ENCODE assay signal across 18 cellular contexts in genomic region chr16:65069090-65069489, GRCh38. TPM values are rescaled to one million over a fixed set of nuclear protein-coding genes. Genes with fewer than 3 reads are reported as not detected.
DNase-seq lines count a peak whose midpoint lies in the region; ATAC-seq and TF ChIP-seq lines count a peak whose summit lies in the region.
"Had no signal": no experiment of that assay in that cellular context is flagged by ENCODE, and none has a peak within 500 bp of the region (broad histone marks: within the 10 kb centered on the region; RNA-seq: fewer than 3 reads in every experiment).

No MANE protein-coding gene starts in this region.

- H3K27me3 Mint-ChIP-seq in activated naive CD4-positive, alpha-beta T cell treated with anti-CD3 and anti-CD28 coated beads for 36 hours (ENCODE audit: low read depth): no peaks in the 10 kb centered on the region
- H3K27me3 Mint-ChIP-seq: IgD-negative memory B cell, memory B cell had no signal

- H3K9me3 Mint-ChIP-seq in activated naive CD4-positive, alpha-beta T cell treated with anti-CD3 and anti-CD28 coated beads for 36 hours: peaks cover 6% of the 10 kb centered on the region
- H3K9me3 Mint-ChIP-seq: memory B cell, type B pancreatic cell had no signal

- no peak for TF ChIP-seq CTCF in cardiac fibroblast (IDR thresholded peaks at IDR 0.05; ENCODE audit: low read depth, low read length)

- intact Hi-C loops in activated naive CD4-positive, alpha-beta T cell treated with anti-CD3 and anti-CD28 coated beads for 36 hours (cut with micrococcal nuclease): no loop called here

- no peaks in the 10 kb centered on the region for H3K36me3 Mint-ChIP-seq in activated naive CD4-positive, alpha-beta T cell treated with anti-CD3 and anti-CD28 coated beads for 36 hours (ENCODE audit: low read depth)
- H3K36me3 Mint-ChIP-seq: IgD-negative memory B cell, memory B cell had no signal

- no peak overlapping the region for H3K4me3 Mint-ChIP-seq in activated naive CD4-positive, alpha-beta T cell treated with anti-CD3 and anti-CD28 coated beads for 36 hours
- H3K4me3 Mint-ChIP-seq: IgD-negative memory B cell, memory B cell, type B pancreatic cell had no signal

- CTCF ChIA-PET in activated naive CD4-positive, alpha-beta T cell treated with anti-CD3 and anti-CD28 coated beads for 36 hours (lab: Charles Lee): no interaction called here

- H3K27ac Mint-ChIP-seq in activated naive CD4-positive, alpha-beta T cell treated with anti-CD3 and anti-CD28 coated beads for 36 hours: no peak overlapping the region
- H3K27ac Mint-ChIP-seq: IgD-negative memory B cell, memory B cell, type B pancreatic cell had no signal

- peak; percentile 29 for DNase-seq in AG08396 (ENCODE audit: low spot score)
- peak; percentile 86 for DNase-seq in LHCN-M2 (ENCODE audit: low read depth)
- peak; percentile 68 to 97 for DNase-seq in cardiac fibroblast (ENCODE audit: low read depth in 2 of 2)
- DNase-seq in myocyte (ENCODE audit: low read depth): peak; percentile 45
- no peak for DNase-seq in activated naive CD4-positive, alpha-beta T cell treated with anti-CD3 and anti-CD28 coated beads for 36 hours
- DNase-seq in 8988T: no peak
- DNase-seq: activated CD8-positive, alpha-beta memory T cell treated with anti-CD3 and anti-CD28 coated beads for 24 hours; activated gamma-delta T cell treated with Interleukin-2 at 50 U/mL for 16 hours; C1 segment of cervical spinal cord; DND-41; NCI-H1417 treated with DMSO at 0.1 percent for 48 hours; NCI-H774; SHP77 had no signal

- H3K4me1 Mint-ChIP-seq in activated naive CD4-positive, alpha-beta T cell treated with anti-CD3 and anti-CD28 coated beads for 36 hours (ENCODE audit: low read depth): no peaks in the 10 kb centered on the region
- H3K4me1 Mint-ChIP-seq: IgD-negative memory B cell, memory B cell had no signal

- ATAC-seq in HG02840 (IDR thresholded peaks at IDR 0.05; ENCODE audit: low FRiP score, unreplicated experiment) (no peak), GM19023 (IDR thresholded peaks at IDR 0.05; ENCODE audit: unreplicated experiment) (no peak)

- no peak overlapping the region for H3K4me3 ChIP-seq in cardiac fibroblast (replicated peaks in 1 of 2; ENCODE audit: low read depth in 2 of 2, low read length in 2 of 2)

RNA-seq across cellular contexts. Expression of gene CDH11, which starts 52.8 kb away (rescaled TPM):
- total RNA-seq in LHCN-M2 (2014; rRNA removed) (57.7 and 77.5 TPM in 2 replicates), myocyte (67.8 and 113 TPM in 2 replicates)
- 68.4 TPM for polyA plus RNA-seq in LHCN-M2 (2012)
- polyA plus RNA-seq in myocyte (2012): 176 TPM
- not detected for total RNA-seq in activated naive CD4-positive, alpha-beta T cell treated with anti-CD3 and anti-CD28 coated beads for 36 hours
- polyA plus RNA-seq: IgD-negative memory B cell had no signal

Comparison
In these comparisons a context has a peak if more than half of its experiments do, and no peak if none do; other contexts are left out.
1. DNase-seq: peak in AG08396 (single experiment), LHCN-M2 (single experiment), cardiac fibroblast (2 of 2) and myocyte (single experiment); none in activated naive CD4-positive, alpha-beta T cell treated with anti-CD3 and anti-CD28 coated beads for 36 hours (single experiment) and 8988T (single experiment).
2. RNA of gene CDH11, which starts 52.8 kb away (total RNA-seq): 67.8 to 113 TPM in myocyte and 57.7 to 77.5 TPM in LHCN-M2; not detected in activated naive CD4-positive, alpha-beta T cell treated with anti-CD3 and anti-CD28 coated beads for 36 hours; every median in the first group is over 10 times any median in the second.